1 cellular context compared by ENCODE assay signal in the genomic region with DNA sequence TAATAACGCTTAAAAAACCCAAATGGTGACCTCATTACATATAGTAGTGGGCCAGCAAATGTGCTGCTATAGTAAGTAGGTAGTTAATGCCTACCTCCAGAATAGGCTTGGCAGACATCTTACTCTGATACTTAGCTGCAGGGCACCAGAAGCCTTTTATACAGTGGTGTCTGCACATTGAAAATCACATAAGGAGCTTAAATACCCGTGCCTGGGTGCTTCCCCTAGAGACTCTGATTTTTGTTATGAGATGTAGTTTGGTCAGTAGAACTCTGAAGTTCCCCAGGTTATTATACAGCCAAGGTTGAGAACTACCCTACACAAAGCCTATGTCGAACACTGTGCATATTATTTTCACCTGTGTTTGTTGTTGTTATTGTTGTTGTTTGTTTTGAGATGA.
TF ChIP-seq lines count a peak whose summit lies in the region.

No MANE protein-coding gene starts in this region.

TF ChIP-seq in H1, 55 proteins besides CTCF, POLR2A, EP300 and RAD21 (continued from another document):
- TF ChIP-seq TEAD4 (IDR thresholded peaks at IDR 0.05; ENCODE audit: low read depth, low read length): no peak
